8 cellular contexts compared by ENCODE assay signal in genomic region chr9:111597852-111598729, GRCh38. TPM values are rescaled to one million over a fixed set of nuclear protein-coding genes. Genes with fewer than 3 reads are reported as not detected.
DNase-seq lines count a peak whose midpoint lies in the region; ATAC-seq and TF ChIP-seq lines count a peak whose summit lies in the region.

No MANE protein-coding gene starts in this region.

- H2AFZ ChIP-seq in osteoblast (ENCODE audit: low read length) = peak overlapping the region; percentile 85

- H3K36me3 Mint-ChIP-seq in activated naive CD4-positive, alpha-beta T cell treated with anti-CD3 and anti-CD28 coated beads, Interleukin-2, amount 10 ng/mL, durations not matched to agents 7 days and 5 days = no peaks in the 10 kb centered on the region
- H3K36me3 Mint-ChIP-seq in glutamatergic neuron (ENCODE audit: unreplicated experiment) = no peaks in the 10 kb centered on the region

- peak overlapping the region; percentile 81 for H3K4me2 ChIP-seq in osteoblast (ENCODE audit: insufficient read depth, low read length)

- no peak overlapping the region for H3K27ac Mint-ChIP-seq in activated naive CD4-positive, alpha-beta T cell treated with anti-CD3 and anti-CD28 coated beads, Interleukin-2, amount 10 ng/mL, durations not matched to agents 7 days and 5 days
- no peak overlapping the region for H3K27ac Mint-ChIP-seq in glutamatergic neuron (ENCODE audit: unreplicated experiment)

- 1% methylated on average over 41 of the region's 41 CpGs for WGBS in urinary bladder

- H3K27me3 ChIP-seq in AG04450 (ENCODE audit: control insufficient read depth, insufficient read depth, low read length) (no peaks in the 10 kb centered on the region), HUES48 (ENCODE audit: control insufficient read depth, insufficient read depth, low read length) (peaks cover 4% of the 10 kb centered on the region; the same call in 1 of the 2 replicates), RWPE2 (ENCODE audit: insufficient read depth, poor library complexity, severe bottlenecking) (no peaks in the 10 kb centered on the region), osteoblast (ENCODE audit: insufficient read depth, low read length) (no peaks in the 10 kb centered on the region)

- H4K20me1 ChIP-seq in osteoblast (ENCODE audit: insufficient read depth, low read length) = peaks cover 5% of the 10 kb centered on the region

- no peak for DNase-seq in AG04450 (ENCODE audit: low read depth, low spot score)
- DNase-seq in RWPE2 (ENCODE audit: low spot score) = peak; percentile 52
- DNase-seq in activated naive CD4-positive, alpha-beta T cell treated with anti-CD3 and anti-CD28 coated beads, Interleukin-2, amount 10 ng/mL, durations not matched to agents 7 days and 5 days = peak; percentile 76
- peak; percentile 49 for DNase-seq in glutamatergic neuron
- peak; percentile 83 for DNase-seq in osteoblast (ENCODE audit: insufficient read length, low spot score, missing footprints)

- TF ChIP-seq CTCF in AG04450 (IDR thresholded peaks at IDR 0.05; ENCODE audit: low read depth, low read length) (peak; percentile 69), RWPE2 (IDR thresholded peaks at IDR 0.05; ENCODE audit: poor library complexity, severe bottlenecking) (peak; percentile 93), glutamatergic neuron (IDR thresholded peaks at IDR 0.05; ENCODE audit: partially characterized antibody, unreplicated experiment) (peak; percentile 50), osteoblast (IDR thresholded peaks at IDR 0.05; ENCODE audit: extremely low read depth, low read depth, low read length) (peak; percentile 78)

- peak overlapping the region; percentile 88 for H3K27ac ChIP-seq in AG04450 (ENCODE audit: low read depth, low read length)
- peak overlapping the region; percentile 14 for H3K27ac ChIP-seq in HUES48 (ENCODE audit: low read depth, low read length)
- peak overlapping the region; percentile 56 for H3K27ac ChIP-seq in RWPE2 (ENCODE audit: poor library complexity, severe bottlenecking)
- peak overlapping the region; percentile 83 for H3K27ac ChIP-seq in osteoblast (ENCODE audit: low read depth, low read length)
- H3K27ac ChIP-seq in urinary bladder (ENCODE audit: low read depth) = no peak overlapping the region

- H3K4me1 ChIP-seq in HUES48 (ENCODE audit: control insufficient read depth, insufficient read depth, low read length) = peaks cover 3% of the 10 kb centered on the region; the same call in 1 of the 2 replicates
- peaks cover 7% of the 10 kb centered on the region for H3K4me1 ChIP-seq in RWPE2 (ENCODE audit: insufficient read depth, poor library complexity, severe bottlenecking)
- H3K4me1 ChIP-seq in osteoblast (ENCODE audit: insufficient read depth, low read length) = peaks cover 7% of the 10 kb centered on the region
- H3K4me1 ChIP-seq in urinary bladder (ENCODE audit: insufficient read depth) = no peaks in the 10 kb centered on the region

- H3K4me3 ChIP-seq in AG04450 (ENCODE audit: low read depth, low read length) = peak overlapping the region; percentile 73
- peak overlapping the region; percentile 90 for H3K4me3 ChIP-seq in HUES48 (ENCODE audit: low read depth, low read length)
- peak overlapping the region; percentile 50 for H3K4me3 ChIP-seq in RWPE2 (ENCODE audit: severe bottlenecking)
- H3K4me3 ChIP-seq in osteoblast (ENCODE audit: insufficient read depth, low read length) = peak overlapping the region; percentile 89
- peak overlapping the region; percentile 68 for H3K4me3 ChIP-seq in urinary bladder (ENCODE audit: low read depth, low read length)

- peaks cover 54% of the 10 kb centered on the region for H3K27me3 Mint-ChIP-seq in activated naive CD4-positive, alpha-beta T cell treated with anti-CD3 and anti-CD28 coated beads, Interleukin-2, amount 10 ng/mL, durations not matched to agents 7 days and 5 days
- peaks cover 2% of the 10 kb centered on the region for H3K27me3 Mint-ChIP-seq in glutamatergic neuron (ENCODE audit: unreplicated experiment)

- H3K9me3 ChIP-seq in AG04450 (ENCODE audit: control insufficient read depth, insufficient read depth, low read length) (no peaks in the 10 kb centered on the region), HUES48 (ENCODE audit: control insufficient read depth, insufficient read depth, low read length) (no peaks in the 10 kb centered on the region), RWPE2 (ENCODE audit: severe bottlenecking) (no peaks in the 10 kb centered on the region), osteoblast (ENCODE audit: low read depth, low read length) (no peaks in the 10 kb centered on the region)

- H3K9ac ChIP-seq in HUES48 (ENCODE audit: low read depth, low read length) = peak overlapping the region; percentile 26; the same call in 1 of the 2 replicates

- H3K4me1 Mint-ChIP-seq in activated naive CD4-positive, alpha-beta T cell treated with anti-CD3 and anti-CD28 coated beads, Interleukin-2, amount 10 ng/mL, durations not matched to agents 7 days and 5 days = peaks cover 27% of the 10 kb centered on the region
- peaks cover 2% of the 10 kb centered on the region for H3K4me1 Mint-ChIP-seq in glutamatergic neuron (ENCODE audit: low read depth, unreplicated experiment)

- H3K9me3 Mint-ChIP-seq in activated naive CD4-positive, alpha-beta T cell treated with anti-CD3 and anti-CD28 coated beads, Interleukin-2, amount 10 ng/mL, durations not matched to agents 7 days and 5 days = no peaks in the 10 kb centered on the region
- H3K9me3 Mint-ChIP-seq in glutamatergic neuron (ENCODE audit: unreplicated experiment) = peaks cover 6% of the 10 kb centered on the region

- H3K4me3 Mint-ChIP-seq in activated naive CD4-positive, alpha-beta T cell treated with anti-CD3 and anti-CD28 coated beads, Interleukin-2, amount 10 ng/mL, durations not matched to agents 7 days and 5 days = peak overlapping the region; percentile 80
- peak overlapping the region; percentile 99 for H3K4me3 Mint-ChIP-seq in glutamatergic neuron (ENCODE audit: unreplicated experiment)

- CTCF ChIA-PET in AG04450 (lab: Charles Lee) = interaction anchor here (0.6 to 3.5 kb wide), 16 partner anchors 14 to 781 kb away, joined by 3 to 24 read pairs (median 3); no protein-coding TSS in a partner anchor
- CTCF ChIA-PET in activated naive CD4-positive, alpha-beta T cell treated with anti-CD3 and anti-CD28 coated beads, Interleukin-2, amount 10 ng/mL, durations not matched to agents 7 days and 5 days (lab: Charles Lee) = interaction anchor here (0.7 to 3.2 kb wide), 11 partner anchors 18 to 781 kb away, joined by 3 to 29 read pairs (median 3); partner anchors contain the start of gene DNAJC25

- POLR2A ChIA-PET in AG04450 (lab: Yijun Ruan, JAX) = interaction anchor here (0.7 to 1.7 kb wide), 4 partner anchors 18 to 49 kb away, joined by 3 to 6 read pairs (median 4); partner anchors contain the start of gene DNAJC25

- ATAC-seq in GM18858 (IDR thresholded peaks at IDR 0.05; ENCODE audit: unreplicated experiment) = peak; percentile 53
- ATAC-seq in RWPE2 (ENCODE audit: low read depth) = peak; percentile 24

- H3K79me2 ChIP-seq in osteoblast (ENCODE audit: insufficient read depth, low read length) = peaks cover 13% of the 10 kb centered on the region

- peaks cover 32% of the 10 kb centered on the region for H3K36me3 ChIP-seq in HUES48 (ENCODE audit: control insufficient read depth, insufficient read depth, low read length)
- H3K36me3 ChIP-seq in RWPE2 (ENCODE audit: low read depth) = peaks cover 32% of the 10 kb centered on the region
- H3K36me3 ChIP-seq in osteoblast (ENCODE audit: insufficient read depth, low read length) = peaks cover 38% of the 10 kb centered on the region
- H3K36me3 ChIP-seq in urinary bladder (ENCODE audit: insufficient read depth) = peaks cover 4% of the 10 kb centered on the region

RNA-seq across cellular contexts. Expression of gene PTGR1, which starts 1.4 kb away (rescaled TPM):
- polyA plus RNA-seq in AG04450 (2011; rRNA removed) (140 and 173 TPM in 2 replicates), urinary bladder (81.2 TPM)
- polyA minus RNA-seq in AG04450 (2011; rRNA and poly(A)+ RNA removed) = 80.8 and 98.8 TPM in 2 replicates
- total RNA-seq in glutamatergic neuron (ENCODE audit: unreplicated experiment) (23.4 TPM), osteoblast (55.1 and 62.6 TPM in 2 replicates), urinary bladder (60.1 TPM)

RNA-seq across cellular contexts. Expression of gene DNAJC25, which starts 33.0 kb away (rescaled TPM):
- polyA plus RNA-seq in AG04450 (2011; rRNA removed) = 9.6 and 14.1 TPM in 2 replicates
- polyA minus RNA-seq in AG04450 (2011; rRNA and poly(A)+ RNA removed) = 2.1 and 3.5 TPM in 2 replicates
- 7.4 TPM for total RNA-seq in glutamatergic neuron (ENCODE audit: unreplicated experiment)
- total RNA-seq in osteoblast = 7.1 and 8.3 TPM in 2 replicates
- total RNA-seq in urinary bladder = 10.3 TPM
- polyA plus RNA-seq in urinary bladder = 8.3 TPM
